Comparison of ENCODE assay signal across 9 cellular contexts in the genomic region with DNA sequence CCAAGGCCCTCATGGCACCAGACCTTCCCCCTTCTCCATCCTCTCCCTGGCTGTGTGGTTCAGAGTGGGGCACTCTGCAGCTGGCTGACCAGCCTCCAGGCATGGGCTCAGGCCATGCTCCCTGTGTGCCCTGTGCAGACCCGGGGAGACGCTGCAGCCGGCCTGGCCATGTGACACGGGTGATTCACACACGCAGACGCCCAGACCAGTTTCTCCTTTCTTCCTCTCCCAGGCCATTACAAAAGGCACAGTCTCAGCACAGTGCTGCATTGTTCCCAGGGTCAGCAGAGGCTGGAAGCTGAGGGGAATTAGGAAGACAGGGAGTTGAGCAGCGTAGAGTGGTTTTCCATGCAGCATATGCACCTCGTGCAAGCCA.
A peak's percentile ranks its signal among the peaks of the same experiment; 100 is the strongest.
DNase-seq lines count a peak whose midpoint lies in the region; ATAC-seq, FAIRE-seq and TF ChIP-seq lines count a peak whose summit lies in the region.
"Had no signal": no experiment of that assay in that cellular context is flagged by ENCODE, and none has a peak within 500 bp of the region (broad histone marks: within the 10 kb centered on the region; RNA-seq: fewer than 3 reads in every experiment).

No MANE protein-coding gene starts in this region.

- in situ Hi-C loops in gastrocnemius medialis (cut with MboI; ENCODE audit: low sequenced_read_pairs in 4 of 4) = loop anchor here (5.0 to 25.0 kb wide), 9 partner anchors 67 to 1199 kb away; a partner anchor contains a TSS

- H3K4me3 ChIP-seq in gastrocnemius medialis = no peak overlapping the region
- H3K4me3 ChIP-seq in colonic mucosa = no peak overlapping the region

- peak overlapping the region; percentile 30 to 67 (median 41) for H3K27ac ChIP-seq in gastrocnemius medialis
- no peak overlapping the region for H3K27ac ChIP-seq in colonic mucosa

- H3K27me3 ChIP-seq in gastrocnemius medialis (no peaks in the 10 kb centered on the region), colonic mucosa (no peaks in the 10 kb centered on the region)

- H3K4me1 Mint-ChIP-seq in activated naive CD8-positive, alpha-beta T cell treated with anti-CD3 and anti-CD28 coated beads for 36 hours = peaks cover 7% of the 10 kb centered on the region

- H3K27ac Mint-ChIP-seq in activated naive CD8-positive, alpha-beta T cell treated with anti-CD3 and anti-CD28 coated beads for 36 hours = no peak overlapping the region

- H3K4me1 ChIP-seq in gastrocnemius medialis (peaks cover 10 to 18% of the 10 kb centered on the region in 2 donors), colonic mucosa (no peaks in the 10 kb centered on the region)

- FAIRE-seq in H54 (lab: Jason Lieb, UNC) = no peak

- H3K27me3 Mint-ChIP-seq in activated naive CD8-positive, alpha-beta T cell treated with anti-CD3 and anti-CD28 coated beads for 36 hours = no peaks in the 10 kb centered on the region

- no peaks in the 10 kb centered on the region for H3K36me3 ChIP-seq in gastrocnemius medialis
- no peaks in the 10 kb centered on the region for H3K36me3 ChIP-seq in colonic mucosa

- no peak for TF ChIP-seq POLR2A in H54 (IDR thresholded peaks at IDR 0.05; ENCODE audit: low read depth, low read length)
- TF ChIP-seq POLR2A in gastrocnemius medialis (IDR thresholded peaks at IDR 0.05) = no peak

- peak; percentile 39 for DNase-seq in H54 (ENCODE audit: insufficient read length, low spot score)
- peak; percentile 14 for DNase-seq in cerebellum (ENCODE audit: low spot score)
- DNase-seq in left kidney (ENCODE audit: low read depth, low spot score) = peak; percentile 33
- DNase-seq in gastrocnemius medialis = peak in 1 of 2 donors; percentile 48
- no peak for DNase-seq in colonic mucosa
- DNase-seq in amniotic stem cell (lab: John Stamatoyannopoulos, UW) = no peak
- no peak for DNase-seq in NCI-H187 (lab: John Stamatoyannopoulos, UW)
- DNase-seq in activated naive CD8-positive, alpha-beta T cell treated with anti-CD3 and anti-CD28 coated beads for 36 hours = no peak
- DNase-seq: T-helper 9 cell had no signal

- TF ChIP-seq CTCF in gastrocnemius medialis (IDR thresholded peaks at IDR 0.05 in 4 of 5, conservative IDR thresholded peaks at IDR 0.05 in 1 of 5) (no peak), colonic mucosa (IDR thresholded peaks at IDR 0.05) (no peak)

- no peaks in the 10 kb centered on the region for H3K9me3 ChIP-seq in gastrocnemius medialis
- no peaks in the 10 kb centered on the region for H3K9me3 ChIP-seq in colonic mucosa

- intact Hi-C loops in gastrocnemius medialis (cut with DNase I; ENCODE audit: low total_unique reads) = loop anchor here (5.0 to 10.0 kb wide), 5 partner anchors 199 to 1679 kb away; a partner anchor contains a TSS
- intact Hi-C loops in colonic mucosa (cut with DNase I) = loop anchor here (2.0 to 10.0 kb wide), 2 partner anchors 569 to 1031 kb away; no protein-coding TSS in a partner anchor

- H3K4me3 Mint-ChIP-seq in activated naive CD8-positive, alpha-beta T cell treated with anti-CD3 and anti-CD28 coated beads for 36 hours = no peak overlapping the region

- H3K9me3 Mint-ChIP-seq in activated naive CD8-positive, alpha-beta T cell treated with anti-CD3 and anti-CD28 coated beads for 36 hours = no peaks in the 10 kb centered on the region

- peaks cover 3% of the 10 kb centered on the region for H3K36me3 Mint-ChIP-seq in activated naive CD8-positive, alpha-beta T cell treated with anti-CD3 and anti-CD28 coated beads for 36 hours

- no peak overlapping the region for H3K9ac ChIP-seq in colonic mucosa (ENCODE audit: low read depth in 2 of 2, low read length in 2 of 2)

- peak in 1 of 2 donors; percentile 53 for ATAC-seq in gastrocnemius medialis

Comparison
In these comparisons a context has a peak if more than half of its experiments do, and no peak if none do; other contexts are left out.
1. DNase-seq: peak in H54 (single experiment), cerebellum (single experiment) and left kidney (single experiment); none in colonic mucosa (single experiment), amniotic stem cell (single experiment), NCI-H187 (0 of 2) and activated naive CD8-positive, alpha-beta T cell treated with anti-CD3 and anti-CD28 coated beads for 36 hours (single experiment).